In the genomic region with DNA sequence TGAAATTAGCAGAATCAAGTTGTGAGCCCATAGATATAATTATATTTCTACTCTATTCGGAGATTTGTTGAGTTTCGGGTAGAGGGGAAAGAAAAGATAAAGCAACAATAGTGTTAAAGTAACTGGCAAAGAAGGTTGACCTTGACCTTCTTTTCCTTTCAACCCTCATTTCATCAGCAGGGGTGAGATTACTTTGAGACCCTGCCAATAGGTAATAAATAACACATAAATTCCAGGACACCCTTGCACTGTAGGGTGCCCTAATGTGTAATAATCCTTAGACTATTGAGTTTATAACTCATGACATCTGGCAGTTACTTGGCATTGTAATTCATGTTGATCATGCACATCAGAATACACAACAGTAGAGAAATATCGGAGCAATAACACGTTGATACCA, we compare ENCODE assay signal across 30 cellular contexts.
"Had no signal": no experiment of that assay in that cellular context is flagged by ENCODE, and none has a peak within 500 bp of the region (broad histone marks: within the 10 kb centered on the region; RNA-seq: fewer than 3 reads in every experiment).

No MANE protein-coding gene starts in this region.

- H3K4me3 Mint-ChIP-seq: activated CD4-positive, alpha-beta T cell treated with anti-CD3 and anti-CD28 coated beads, Interleukin-2, amount 10 ng/mL, durations not matched to agents 24 days and 14 days; activated CD8-positive, alpha-beta T cell treated with anti-CD3 and anti-CD28 coated beads for 36 hours; activated naive CD4-positive, alpha-beta T cell treated with anti-CD3 and anti-CD28 coated beads, Interleukin-2, amount 50 U/mL, for 24 hours; activated naive CD8-positive, alpha-beta T cell treated with anti-CD3 and anti-CD28 coated beads, Interleukin-2, amount 10 ng/mL, durations not matched to agents 7 days and 5 days; activated T-cell treated with anti-CD3 and anti-CD28 coated beads, Interleukin-2, amount 50 U/mL, for 72 hours; activated T-helper 17 cell treated with anti-CD3 and anti-CD28 coated beads, Interleukin-2, amount 50 U/mL, for 72 hours; T-helper 1 cell treated with Interleukin-12 subunit alpha and Interleukin-12 subunit beta and Interleukin-4 antibody, amounts not matched to agents 30 μg/mL and 1 μg/mL, for 36 hours; T-helper 2 cell treated with Interferon-gamma antibody and Interleukin-4, amounts not matched to agents 5 μg/mL and 100 μg/mL, for 36 hours had no signal

- H3K27me3 Mint-ChIP-seq: activated CD4-positive, alpha-beta T cell treated with anti-CD3 and anti-CD28 coated beads, Interleukin-2, amount 10 ng/mL, durations not matched to agents 24 days and 14 days; activated CD8-positive, alpha-beta T cell treated with anti-CD3 and anti-CD28 coated beads for 36 hours; activated naive CD4-positive, alpha-beta T cell treated with anti-CD3 and anti-CD28 coated beads, Interleukin-2, amount 50 U/mL, for 24 hours; activated naive CD8-positive, alpha-beta T cell treated with anti-CD3 and anti-CD28 coated beads, Interleukin-2, amount 10 ng/mL, durations not matched to agents 7 days and 5 days; activated T-helper 17 cell treated with anti-CD3 and anti-CD28 coated beads, Interleukin-2, amount 50 U/mL, for 72 hours had no signal

- FAIRE-seq: bronchial epithelial cell, K562, TTC549 had no signal

- DNase-seq: activated CD4-positive, alpha-beta T cell treated with anti-CD3 and anti-CD28 coated beads, Interleukin-2, amount 10 ng/mL, durations not matched to agents 24 days and 14 days; activated CD4-positive, alpha-beta T cell treated with anti-CD3 and anti-CD28 coated beads, Interleukin-2, amount 50 U/mL, for 4 hours; activated CD8-positive, alpha-beta T cell treated with anti-CD3 and anti-CD28 coated beads for 36 hours; activated effector memory CD4-positive, alpha-beta T cell treated with anti-CD3 and anti-CD28 coated beads, Interleukin-2, amount 50 U/mL, for 16 hours; activated naive CD4-positive, alpha-beta T cell; activated naive CD8-positive, alpha-beta T cell treated with anti-CD3 and anti-CD28 coated beads, Interleukin-2, amount 10 ng/mL, durations not matched to agents 7 days and 5 days; activated T-cell treated with anti-CD3 and anti-CD28 coated beads, Interleukin-2, amount 50 U/mL, for 1 hour; activated T-cell treated with anti-CD3 and anti-CD28 coated beads, Interleukin-2, amount 50 U/mL, for 72 hours; amygdala; caudate nucleus; Kasumi-1; MG63; MV-4-11; NCI-H1092; NCI-H1436 treated with DMSO at 0.1 percent for 48 hours; NCI-H187; NCI-H2029 treated with DMSO at 0.1 percent for 48 hours; NCI-H2107; NCI-H2171; NCI-H524; SHP77; SJCRH30 had no signal

- H3K4me1 Mint-ChIP-seq: activated CD4-positive, alpha-beta T cell treated with anti-CD3 and anti-CD28 coated beads, Interleukin-2, amount 10 ng/mL, durations not matched to agents 24 days and 14 days; activated naive CD4-positive, alpha-beta T cell treated with anti-CD3 and anti-CD28 coated beads, Interleukin-2, amount 50 U/mL, for 24 hours; activated naive CD8-positive, alpha-beta T cell treated with anti-CD3 and anti-CD28 coated beads, Interleukin-2, amount 10 ng/mL, durations not matched to agents 7 days and 5 days; activated T-helper 17 cell treated with anti-CD3 and anti-CD28 coated beads, Interleukin-2, amount 50 U/mL, for 72 hours had no signal

- H3K27ac Mint-ChIP-seq: activated CD4-positive, alpha-beta T cell treated with anti-CD3 and anti-CD28 coated beads, Interleukin-2, amount 10 ng/mL, durations not matched to agents 24 days and 14 days; activated CD8-positive, alpha-beta T cell treated with anti-CD3 and anti-CD28 coated beads for 36 hours; activated naive CD4-positive, alpha-beta T cell treated with anti-CD3 and anti-CD28 coated beads, Interleukin-2, amount 50 U/mL, for 24 hours; activated naive CD8-positive, alpha-beta T cell treated with anti-CD3 and anti-CD28 coated beads, Interleukin-2, amount 10 ng/mL, durations not matched to agents 7 days and 5 days; activated T-cell treated with anti-CD3 and anti-CD28 coated beads, Interleukin-2, amount 50 U/mL, for 72 hours; activated T-helper 17 cell treated with anti-CD3 and anti-CD28 coated beads, Interleukin-2, amount 50 U/mL, for 72 hours; T-helper 1 cell treated with Interleukin-12 subunit alpha and Interleukin-12 subunit beta and Interleukin-4 antibody, amounts not matched to agents 30 μg/mL and 1 μg/mL, for 36 hours; T-helper 2 cell treated with Interferon-gamma antibody and Interleukin-4, amounts not matched to agents 5 μg/mL and 100 μg/mL, for 36 hours had no signal

- ATAC-seq: activated CD8-positive, alpha-beta T cell treated with anti-CD3 and anti-CD28 coated beads for 36 hours; activated T-cell treated with anti-CD3 and anti-CD28 coated beads, Interleukin-2, amount 50 U/mL, for 72 hours; activated T-helper 17 cell treated with anti-CD3 and anti-CD28 coated beads, Interleukin-2, amount 50 U/mL, for 72 hours; K562; Panc1 had no signal

- H3K36me3 Mint-ChIP-seq: activated naive CD4-positive, alpha-beta T cell treated with anti-CD3 and anti-CD28 coated beads, Interleukin-2, amount 50 U/mL, for 24 hours; activated naive CD8-positive, alpha-beta T cell treated with anti-CD3 and anti-CD28 coated beads, Interleukin-2, amount 10 ng/mL, durations not matched to agents 7 days and 5 days had no signal
